18 cellular contexts compared by ENCODE assay signal in the genomic region with DNA sequence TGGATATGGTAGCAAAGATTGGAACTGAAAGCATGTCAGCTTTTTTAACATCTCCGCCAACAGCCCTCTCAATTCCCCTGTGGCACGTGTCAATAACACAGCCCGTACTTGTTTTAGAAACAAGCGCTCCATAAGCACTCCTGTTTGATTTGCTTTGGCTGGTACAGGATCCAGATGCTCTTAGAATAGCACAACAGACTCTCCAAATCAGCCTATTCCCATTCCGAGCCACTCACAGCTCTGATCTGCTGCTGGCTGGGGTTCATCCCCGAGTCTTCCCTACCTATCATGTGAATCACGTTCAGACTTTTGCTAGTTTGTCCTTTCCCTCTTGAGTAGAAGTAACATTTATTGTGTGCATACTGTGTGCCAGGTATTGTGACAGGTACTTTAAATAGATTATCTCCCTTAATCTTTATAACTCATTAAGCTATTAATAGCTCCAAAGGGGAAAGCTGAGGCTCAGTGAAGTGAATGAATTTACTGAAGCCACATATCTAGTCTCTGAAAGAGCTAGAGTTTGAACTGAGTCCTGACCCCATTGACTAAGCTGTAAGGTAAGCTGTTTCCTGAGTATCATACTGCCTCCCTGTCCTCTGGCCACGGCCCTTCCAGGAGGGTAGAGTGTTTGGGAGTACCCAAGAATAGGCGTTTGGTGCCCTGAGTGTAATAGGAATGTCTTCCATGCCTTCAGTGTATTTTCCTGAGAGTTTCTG. TPM values are rescaled to one million over a fixed set of nuclear protein-coding genes. Genes with fewer than 3 reads are reported as not detected.
A peak's percentile ranks its signal among the peaks of the same experiment; 100 is the strongest.
DNase-seq lines count a peak whose midpoint lies in the region; ATAC-seq, FAIRE-seq and TF ChIP-seq lines count a peak whose summit lies in the region.
"Had no signal": no experiment of that assay in that cellular context is flagged by ENCODE, and none has a peak within 500 bp of the region (broad histone marks: within the 10 kb centered on the region; RNA-seq: fewer than 3 reads in every experiment).

No MANE protein-coding gene starts in this region.

- in situ Hi-C loops in HAP-1 (cut with MboI; ENCODE audit: low sequenced_read_pairs), result no loop called here

- DNase-seq in LNCaP clone FGC (ENCODE audit: low read depth) (peak; percentile 33), NCI-H446 treated with DMSO at 0.1 percent for 48 hours (lab: John Stamatoyannopoulos, UW) (peak; percentile 32), left ventricle myocardium superior (peak; percentile 59), small intestine (peak; percentile 75), HAP-1 (ENCODE audit: low spot score in 2 of 2) (no peak)
- no peak for DNase-seq in activated CD4-positive, alpha-beta T cell treated with anti-CD3 and anti-CD28 coated beads for 4 hours
- DNase-seq: activated CD4-positive, CD25-positive, alpha-beta regulatory T cell treated with anti-CD3 and anti-CD28 coated beads, Interleukin-2, amount 50 U/mL, for 72 hours; activated T-cell treated with anti-CD3 and anti-CD28 coated beads for 4 hours; caudate nucleus; foreskin fibroblast; NCI-H187 treated with DMSO at 0.1 percent for 48 hours; pancreas; SHP77 treated with DMSO at 0.1 percent for 48 hours; stomach had no signal

- intact Hi-C loops in left ventricle myocardium superior (cut with micrococcal nuclease), result no loop called here

- H3K27ac ChIP-seq in small intestine (ENCODE audit: low read depth in 1 of 2, low read length in 1 of 2), result peak overlapping the region; percentile 14 to 64
- H3K27ac ChIP-seq: C4-2B, pancreas, stomach had no signal

- WGBS in small intestine, 3 donors, result 42 to 64% (median 56%) methylated on average over 9 of the region's 9 CpGs

- FAIRE-seq in small intestine (lab: Jason Lieb, UNC), result no peak
- FAIRE-seq: endometrium, G401.6, pancreas had no signal

- ATAC-seq in left ventricle myocardium superior (peak; percentile 79), GM18861 (IDR thresholded peaks at IDR 0.05; ENCODE audit: unreplicated experiment) (no peak)
- ATAC-seq: pancreas had no signal

- H3K4me1 ChIP-seq in small intestine (ENCODE audit: control insufficient read depth in 2 of 2, insufficient read depth in 1 of 2, low read depth in 1 of 2, low read length in 1 of 2) (peaks cover 35 to 46% of the 10 kb centered on the region in 2 donors), HAP-1 (0 out of 2 replicates have a peak, but pooled peaks cover 5% of the 10 kb centered on the region)

- H3K4me3 ChIP-seq in LNCaP clone FGC (ENCODE audit: low read depth, low read length) (no peak overlapping the region), small intestine (ENCODE audit: low read depth in 1 of 2, low read length in 2 of 2) (no peak overlapping the region), HAP-1 (no peak overlapping the region)
- H3K4me3 ChIP-seq: pancreas, stomach had no signal

- no peaks in the 10 kb centered on the region for H3K36me3 ChIP-seq in small intestine (ENCODE audit: control insufficient read depth in 2 of 2, insufficient read depth in 2 of 2, low read length in 2 of 2)
- H3K36me3 ChIP-seq in HAP-1 (replicated peaks), result no peaks in the 10 kb centered on the region; the same call in 1 of the 2 replicates
- H3K36me3 ChIP-seq: pancreas, stomach had no signal

- H3K27me3 ChIP-seq in small intestine (ENCODE audit: control insufficient read depth in 2 of 2, insufficient read depth in 2 of 2, low read length in 2 of 2) (no peaks in the 10 kb centered on the region), HAP-1 (ENCODE audit: low read depth) (no peaks in the 10 kb centered on the region)
- H3K27me3 ChIP-seq: pancreas, stomach had no signal

- no peak for TF ChIP-seq CTCF in LNCaP clone FGC (IDR thresholded peaks at IDR 0.05; ENCODE audit: control insufficient read depth, extremely low read depth, insufficient read depth)

- H3K9me3 ChIP-seq in small intestine (ENCODE audit: control insufficient read depth, low read depth) (no peaks in the 10 kb centered on the region), HAP-1 (no peaks in the 10 kb centered on the region)
- H3K9me3 ChIP-seq: pancreas, stomach had no signal

RNA-seq across cellular contexts. Expression of gene RALY, which starts 46.7 kb away (rescaled TPM):
- 104 TPM for total RNA-seq in left ventricle myocardium superior
- 100 to 1,000 TPM; 138 to 166 (median 152) TPM for polyA plus RNA-seq in small intestine

Comparison
In these comparisons a context has a peak if more than half of its experiments do, and no peak if none do; other contexts are left out.
1. DNase-seq: peak in LNCaP clone FGC (single experiment), NCI-H446 treated with DMSO at 0.1 percent for 48 hours (single experiment), left ventricle myocardium superior (single experiment) and small intestine (single experiment); none in activated CD4-positive, alpha-beta T cell treated with anti-CD3 and anti-CD28 coated beads for 4 hours (0 of 2) and HAP-1 (0 of 2).